ENCODE assay signal across 33 cellular contexts in the genomic region with DNA sequence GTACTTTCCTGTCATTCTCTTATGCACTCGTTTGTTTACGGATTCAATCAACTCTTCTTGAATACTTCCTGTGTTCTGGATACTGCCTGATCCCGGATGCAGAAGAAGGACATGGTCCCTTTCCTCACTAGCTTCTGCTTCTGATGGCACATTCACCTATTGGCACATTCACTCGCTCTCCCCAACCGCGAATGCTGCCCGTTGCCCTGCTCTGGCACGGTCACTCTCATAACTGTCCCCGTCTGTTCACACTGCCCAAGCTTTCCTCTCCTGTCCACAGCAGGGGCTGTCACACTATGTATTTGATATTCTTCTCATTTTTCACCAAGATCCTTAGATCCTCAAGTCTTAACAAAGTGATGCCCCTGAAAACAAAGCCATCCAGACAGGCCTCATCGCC.
"Had no signal": no experiment of that assay in that cellular context is flagged by ENCODE, and none has a peak within 500 bp of the region (broad histone marks: within the 10 kb centered on the region; RNA-seq: fewer than 3 reads in every experiment).

No MANE protein-coding gene starts in this region.

- H3K4me1 Mint-ChIP-seq: activated B cell treated with CpG ODN at 0.5 μM for 24 hours; activated naive CD8-positive, alpha-beta T cell treated with anti-CD3 and anti-CD28 coated beads, Interleukin-2, amount 10 ng/mL, durations not matched to agents 7 days and 5 days; brain; T-helper 17 cell had no signal

- H3K9me3 ChIP-seq: ascending aorta, breast epithelium, gastroesophageal sphincter had no signal

- H3K27me3 ChIP-seq: ascending aorta, breast epithelium, cardiac muscle cell, esophagus squamous epithelium, gastroesophageal sphincter, heart right ventricle had no signal

- H3K9me3 Mint-ChIP-seq: activated B cell treated with CpG ODN at 0.5 μM for 24 hours; activated CD8-positive, alpha-beta T cell treated with anti-CD3 and anti-CD28 coated beads for 36 hours; activated naive CD4-positive, alpha-beta T cell treated with anti-CD3 and anti-CD28 coated beads for 36 hours; activated naive CD8-positive, alpha-beta T cell treated with anti-CD3 and anti-CD28 coated beads, Interleukin-2, amount 10 ng/mL, durations not matched to agents 7 days and 5 days had no signal

- H3K27ac ChIP-seq: ascending aorta, breast epithelium, cardiac muscle cell, epithelial cell of prostate, esophagus squamous epithelium, gastroesophageal sphincter, heart right ventricle, WERI-Rb-1 had no signal

- H3K4me3 ChIP-seq: ascending aorta, breast epithelium, cardiac muscle cell, esophagus squamous epithelium, gastroesophageal sphincter, heart right ventricle had no signal

- ATAC-seq: activated CD4-positive, CD25-positive, alpha-beta regulatory T cell treated with anti-CD3 and anti-CD28 coated beads, Interleukin-2, amount 50 U/mL, for 24 hours; activated CD8-positive, alpha-beta T cell treated with anti-CD3 and anti-CD28 coated beads for 36 hours; activated naive CD4-positive, alpha-beta T cell treated with anti-CD3 and anti-CD28 coated beads, Interleukin-2, amount 50 U/mL, for 72 hours; gastroesophageal sphincter; heart right ventricle; T-helper 17 cell had no signal

- H3K27ac Mint-ChIP-seq: activated B cell treated with CpG ODN at 0.5 μM for 24 hours; activated CD8-positive, alpha-beta T cell treated with anti-CD3 and anti-CD28 coated beads for 36 hours; activated naive CD4-positive, alpha-beta T cell treated with anti-CD3 and anti-CD28 coated beads for 36 hours; activated naive CD4-positive, alpha-beta T cell treated with anti-CD3 and anti-CD28 coated beads, Interleukin-2, amount 50 U/mL, for 72 hours; activated naive CD8-positive, alpha-beta T cell treated with anti-CD3 and anti-CD28 coated beads, Interleukin-2, amount 10 ng/mL, durations not matched to agents 7 days and 5 days; activated T-helper 1 cell treated with anti-CD3 and anti-CD28 coated beads, Interleukin-12 subunit alpha, Interleukin-12 subunit beta, Interleukin-2, Interleukin-4 antibody, amounts not matched to agents 30 ng/mL and 10 ng/mL and 1 ng/mL, durations not matched to agents 14 hours and 24 hours and 36 hours; activated T-helper 2 cell treated with anti-CD3 and anti-CD28 coated beads, Interferon-gamma antibody, Interleukin-2, Interleukin-4, amounts not matched to agents 10 μg/mL and 5 μg/mL and 100 μg/mL, durations not matched to agents 14 hours and 24 hours and 36 hours; brain; T-helper 17 cell; T-helper 2 cell treated with Interferon-gamma antibody and Interleukin-4, amounts not matched to agents 5 μg/mL and 100 μg/mL, for 36 hours had no signal

- H3K36me3 ChIP-seq: ascending aorta, breast epithelium, cardiac muscle cell, esophagus squamous epithelium, heart right ventricle, WERI-Rb-1 had no signal

- FAIRE-seq: colon, endometrium, endothelial cell of umbilical vein had no signal

- H3K27me3 Mint-ChIP-seq: activated B cell treated with CpG ODN at 0.5 μM for 24 hours; activated CD8-positive, alpha-beta T cell treated with anti-CD3 and anti-CD28 coated beads for 36 hours; activated naive CD8-positive, alpha-beta T cell treated with anti-CD3 and anti-CD28 coated beads, Interleukin-2, amount 10 ng/mL, durations not matched to agents 7 days and 5 days; brain; T-helper 17 cell had no signal

- H3K4me3 Mint-ChIP-seq: activated B cell treated with CpG ODN at 0.5 μM for 24 hours; activated CD8-positive, alpha-beta T cell treated with anti-CD3 and anti-CD28 coated beads for 36 hours; activated naive CD4-positive, alpha-beta T cell treated with anti-CD3 and anti-CD28 coated beads for 36 hours; activated naive CD8-positive, alpha-beta T cell treated with anti-CD3 and anti-CD28 coated beads, Interleukin-2, amount 10 ng/mL, durations not matched to agents 7 days and 5 days; activated T-helper 1 cell treated with anti-CD3 and anti-CD28 coated beads, Interleukin-12 subunit alpha, Interleukin-12 subunit beta, Interleukin-2, Interleukin-4 antibody, amounts not matched to agents 30 ng/mL and 10 ng/mL and 1 ng/mL, durations not matched to agents 14 hours and 24 hours and 36 hours; brain; T-helper 17 cell; T-helper 2 cell treated with Interferon-gamma antibody and Interleukin-4, amounts not matched to agents 5 μg/mL and 100 μg/mL, for 36 hours had no signal

- H3K36me3 Mint-ChIP-seq: activated naive CD4-positive, alpha-beta T cell treated with anti-CD3 and anti-CD28 coated beads, Interleukin-2, amount 50 U/mL, for 72 hours; activated naive CD8-positive, alpha-beta T cell treated with anti-CD3 and anti-CD28 coated beads, Interleukin-2, amount 10 ng/mL, durations not matched to agents 7 days and 5 days; brain had no signal

- DNase-seq: activated B cell treated with CpG ODN at 0.5 μM for 24 hours; activated CD4-positive, alpha-beta T cell treated with anti-CD3 and anti-CD28 coated beads for 48 hours; activated CD4-positive, alpha-beta T cell treated with anti-CD3 and anti-CD28 coated beads, Interleukin-2, amount 50 U/mL, for 1 hour; activated CD4-positive, alpha-beta T cell treated with anti-CD3 and anti-CD28 coated beads, Interleukin-2, amount 50 U/mL, for 48 hours; activated CD8-positive, alpha-beta memory T cell treated with anti-CD3 and anti-CD28 coated beads for 24 hours; activated CD8-positive, alpha-beta T cell treated with anti-CD3 and anti-CD28 coated beads for 36 hours; activated effector memory CD4-positive, alpha-beta T cell treated with anti-CD3 and anti-CD28 coated beads, Interleukin-2, amount 50 U/mL, for 16 hours; activated naive CD4-positive, alpha-beta T cell treated with anti-CD3 and anti-CD28 coated beads for 36 hours; activated naive CD8-positive, alpha-beta T cell treated with anti-CD3 and anti-CD28 coated beads, Interleukin-2, amount 10 ng/mL, durations not matched to agents 7 days and 5 days; activated T-cell treated with anti-CD3 and anti-CD28 coated beads, Interleukin-2, amount 50 U/mL, for 48 hours; central memory CD4-positive, alpha-beta T cell; effector CD8-positive, alpha-beta T cell; esophagus squamous epithelium; foreskin melanocyte; heart right ventricle; T-helper 1 cell; T-helper 17 cell; T1000; WERI-Rb-1 had no signal

- H3K4me1 ChIP-seq: ascending aorta, breast epithelium, esophagus squamous epithelium, gastroesophageal sphincter, heart right ventricle had no signal
